In genomic region chr14:105301915-105302249, GRCh38 we compare ENCODE assay signal across 8 cellular contexts. TPM values are rescaled to one million over a fixed set of nuclear protein-coding genes. Genes with fewer than 3 reads are reported as not detected.
A peak's percentile ranks its signal among the peaks of the same experiment; 100 is the strongest.
DNase-seq lines count a peak whose midpoint lies in the region; ATAC-seq and TF ChIP-seq lines count a peak whose summit lies in the region.
"Not testable (repeated sequence)": the region's sequence is repeated elsewhere in the genome, so short reads cannot be mapped to it uniquely, and the experiment has no call there.

No MANE protein-coding gene starts in this region.

- not testable (repeated sequence) for H3K9me3 Mint-ChIP-seq in Calu3 (ENCODE audit: low read depth, unreplicated experiment); activated CD4-positive, alpha-beta T cell treated with anti-CD3 and anti-CD28 coated beads, Interleukin-2, amount 10 ng/mL, durations not matched to agents 24 days and 14 days; memory B cell

- H4K20me1 ChIP-seq in Loucy (ENCODE audit: insufficient read depth, low read length, poor library complexity, severe bottlenecking): not testable (repeated sequence)

- H3K9me3 ChIP-seq in Loucy (ENCODE audit: insufficient read depth, low read depth, low read length); body of pancreas; prostate gland; tibial nerve: not testable (repeated sequence)

- peak overlapping the region; percentile 31 for H3K9ac ChIP-seq in Loucy (ENCODE audit: low read depth, low read length, poor library complexity, severe bottlenecking)

- not testable (repeated sequence) for H3K9me2 ChIP-seq in Loucy (replicated peaks; ENCODE audit: low read depth, low read length)

- WGBS in body of pancreas, 2 donors: 60 to 77% methylated on average over 11 of the region's 11 CpGs
- 82% methylated on average over 11 of the region's 11 CpGs for WGBS in prostate gland
- WGBS in tibial nerve, 2 donors: 73 to 74% methylated on average over 11 of the region's 11 CpGs

- H3K79me2 ChIP-seq in Loucy (ENCODE audit: insufficient read depth, low read length): peaks cover 35% of the 10 kb centered on the region

- not testable (repeated sequence) for H3K27me3 ChIP-seq in Loucy (ENCODE audit: insufficient read depth, low read length, poor library complexity, severe bottlenecking); body of pancreas; prostate gland (replicated peaks; ENCODE audit: insufficient read depth); tibial nerve

- H3K27ac Mint-ChIP-seq in Calu3 (ENCODE audit: unreplicated experiment): peak overlapping the region; percentile 81
- H3K27ac Mint-ChIP-seq in activated CD4-positive, alpha-beta T cell treated with anti-CD3 and anti-CD28 coated beads, Interleukin-2, amount 10 ng/mL, durations not matched to agents 24 days and 14 days: not testable (repeated sequence)
- H3K27ac Mint-ChIP-seq in memory B cell: peak overlapping the region; percentile 89

- intact Hi-C loops in Calu3 (cut with micrococcal nuclease; ENCODE audit: unreplicated experiment); body of pancreas (cut with DNase I): not testable (repeated sequence)
- intact Hi-C loops in activated CD4-positive, alpha-beta T cell treated with anti-CD3 and anti-CD28 coated beads, Interleukin-2, amount 10 ng/mL, durations not matched to agents 24 days and 14 days (cut with micrococcal nuclease): loop anchor here (1.0 to 2.0 kb wide), 3 partner anchors 13 to 281 kb away; partner anchors contain the start of gene CDCA4
- intact Hi-C loops in prostate gland (cut with DNase I): loop anchor here (1.0 kb wide), 1 partner anchor 12 kb away; the partner anchor contains the start of gene PACS2

- DNase-seq in Calu3; activated CD4-positive, alpha-beta T cell treated with anti-CD3 and anti-CD28 coated beads, Interleukin-2, amount 10 ng/mL, durations not matched to agents 24 days and 14 days; body of pancreas; fibroblast of villous mesenchyme (ENCODE audit: low read depth); memory B cell (ENCODE audit: low spot score in 2 of 2); prostate gland (ENCODE audit: low spot score); tibial nerve (ENCODE audit: low spot score in 2 of 2): not testable (repeated sequence)

- BruUV-seq in Calu3 (replicated peaks; lab: Mats Ljungman, UMichigan): not testable (repeated sequence)

- CTCF ChIA-PET in Calu3 (lab: Charles Lee): interaction anchor here (1.1 kb wide), 1 partner anchor 177 kb away, joined by 3 read pairs; no protein-coding TSS in a partner anchor

- H3K4me1 ChIP-seq in Loucy (ENCODE audit: insufficient read depth, low read length, poor library complexity, severe bottlenecking) (peaks cover 21% of the 10 kb centered on the region), body of pancreas (peaks cover 26% of the 10 kb centered on the region), tibial nerve (peaks cover 0 to 23% (median 16%) of the 10 kb centered on the region in 4 donors)
- not testable (repeated sequence) for H3K4me1 ChIP-seq in prostate gland (replicated peaks)

- H3K4me2 ChIP-seq in Loucy (ENCODE audit: low read depth, low read length, poor library complexity, severe bottlenecking): peak overlapping the region; percentile 76

- not testable (repeated sequence) for H3K27me3 Mint-ChIP-seq in Calu3 (ENCODE audit: unreplicated experiment); activated CD4-positive, alpha-beta T cell treated with anti-CD3 and anti-CD28 coated beads, Interleukin-2, amount 10 ng/mL, durations not matched to agents 24 days and 14 days; memory B cell

- peaks cover 25% of the 10 kb centered on the region for H3K36me3 Mint-ChIP-seq in Calu3 (ENCODE audit: insufficient read depth, unreplicated experiment)
- H3K36me3 Mint-ChIP-seq in activated CD4-positive, alpha-beta T cell treated with anti-CD3 and anti-CD28 coated beads, Interleukin-2, amount 10 ng/mL, durations not matched to agents 24 days and 14 days (ENCODE audit: low read depth); memory B cell: not testable (repeated sequence)

- H2AFZ ChIP-seq in Loucy (ENCODE audit: low read length): 0 out of 2 replicates have a peak overlapping the region, but pooled peaks have one; percentile 95

- H3K27ac ChIP-seq in body of pancreas (peak overlapping the region; percentile 94 to 99 (median 98)), prostate gland (peak overlapping the region in 1 of 2 donors; percentile 97), tibial nerve (peak overlapping the region; percentile 91 to 97 (median 94))

- H3K4me1 Mint-ChIP-seq in Calu3 (ENCODE audit: low read depth, unreplicated experiment): not testable (repeated sequence)
- peaks cover 28% of the 10 kb centered on the region for H3K4me1 Mint-ChIP-seq in activated CD4-positive, alpha-beta T cell treated with anti-CD3 and anti-CD28 coated beads, Interleukin-2, amount 10 ng/mL, durations not matched to agents 24 days and 14 days
- H3K4me1 Mint-ChIP-seq in memory B cell: peaks cover 20% of the 10 kb centered on the region

- not testable (repeated sequence) for H3F3A ChIP-seq in Loucy (ENCODE audit: low read depth)

- not testable (repeated sequence) for TF ChIP-seq POLR2A in body of pancreas (IDR thresholded peaks at IDR 0.05); prostate gland (IDR thresholded peaks at IDR 0.05); tibial nerve (IDR thresholded peaks at IDR 0.05)

- H3K36me3 ChIP-seq in Loucy (ENCODE audit: insufficient read depth, low read length); body of pancreas (replicated peaks in 1 of 2; ENCODE audit: insufficient read depth in 1 of 2, low read depth in 2 of 2); prostate gland; tibial nerve: not testable (repeated sequence)

- not testable (repeated sequence) for ATAC-seq in body of pancreas; memory B cell (ENCODE audit: low read depth)

- TF ChIP-seq CTCF in Calu3 (IDR thresholded peaks at IDR 0.05; ENCODE audit: unreplicated experiment); Loucy (conservative IDR thresholded peaks at IDR 0.05; ENCODE audit: low read length); body of pancreas (IDR thresholded peaks at IDR 0.05); fibroblast of villous mesenchyme (IDR thresholded peaks at IDR 0.05; ENCODE audit: insufficient read depth, low read depth, low read length); prostate gland (IDR thresholded peaks at IDR 0.05); tibial nerve (IDR thresholded peaks at IDR 0.05): not testable (repeated sequence)

- not testable (repeated sequence) for TF ChIP-seq EP300 in tibial nerve (IDR thresholded peaks at IDR 0.05)

- H3K4me3 ChIP-seq in Loucy (ENCODE audit: low read length, poor library complexity, severe bottlenecking): peak overlapping the region; percentile 96
- peak overlapping the region in 1 of 2 donors; percentile 59 for H3K4me3 ChIP-seq in body of pancreas
- H3K4me3 ChIP-seq in fibroblast of villous mesenchyme (ENCODE audit: low read depth, low read length): peak overlapping the region; percentile 79
- H3K4me3 ChIP-seq in prostate gland: peak overlapping the region; percentile 70 to 71
- H3K4me3 ChIP-seq in tibial nerve: peak overlapping the region in 2 of 4 donors; percentile 83 to 84

- peak overlapping the region; percentile 91 for H3K4me3 Mint-ChIP-seq in Calu3 (ENCODE audit: low read depth, unreplicated experiment)
- peak overlapping the region; percentile 90 for H3K4me3 Mint-ChIP-seq in activated CD4-positive, alpha-beta T cell treated with anti-CD3 and anti-CD28 coated beads, Interleukin-2, amount 10 ng/mL, durations not matched to agents 24 days and 14 days
- H3K4me3 Mint-ChIP-seq in memory B cell: peak overlapping the region; percentile 94

RNA-seq across cellular contexts. Expression of gene BRF1, which starts 1.1 kb away (rescaled TPM):
- total RNA-seq in Calu3 (2022): 38.4 and 43.7 TPM in 2 replicates
- 42.4 and 46.6 TPM in 2 replicates for total RNA-seq in activated CD4-positive, alpha-beta T cell treated with anti-CD3 and anti-CD28 coated beads, Interleukin-2, amount 10 ng/mL, durations not matched to agents 24 days and 14 days
- 10 to 100 TPM; 54.5 to 86.7 TPM for total RNA-seq in body of pancreas
- 32.8 and 41.2 TPM in 2 replicates for total RNA-seq in fibroblast of villous mesenchyme
- 10 to 100 TPM; 64.9 to 88.9 TPM for total RNA-seq in prostate gland
- 100 to 1,000 TPM in 2 of 4 donors, 10 to 100 TPM in 2; 77.6 to 114 (median 99.5) TPM for total RNA-seq in tibial nerve

RNA-seq across cellular contexts. Expression of gene PACS2, which starts 12.7 kb away (rescaled TPM):
- total RNA-seq in Calu3 (2022): 71.8 and 77.3 TPM in 2 replicates
- total RNA-seq in activated CD4-positive, alpha-beta T cell treated with anti-CD3 and anti-CD28 coated beads, Interleukin-2, amount 10 ng/mL, durations not matched to agents 24 days and 14 days: 31.5 and 33.9 TPM in 2 replicates
- total RNA-seq in body of pancreas: 100 to 1,000 TPM in 1 of 2 donors, 10 to 100 TPM in 1; 56.6 to 102 TPM
- 35.0 and 50.3 TPM in 2 replicates for total RNA-seq in fibroblast of villous mesenchyme
- 100 to 1,000 TPM in 1 of 2 donors, 10 to 100 TPM in 1; 48.5 to 124 TPM for total RNA-seq in prostate gland
- 100 to 1,000 TPM; 142 to 225 (median 183) TPM for total RNA-seq in tibial nerve

RNA-seq across cellular contexts. Expression of gene BTBD6, which starts 53.5 kb away (rescaled TPM):
- total RNA-seq in Calu3 (2022) (29.7 and 30.1 TPM in 2 replicates), body of pancreas (10 to 100 TPM; 13.0 to 22.4 TPM), fibroblast of villous mesenchyme (42.7 and 52.8 TPM in 2 replicates), prostate gland (10 to 100 TPM; 60.0 to 82.5 TPM), tibial nerve (10 to 100 TPM; 53.7 to 61.2 (median 53.9) TPM)
- 39.8 and 40.1 TPM in 2 replicates for total RNA-seq in activated CD4-positive, alpha-beta T cell treated with anti-CD3 and anti-CD28 coated beads, Interleukin-2, amount 10 ng/mL, durations not matched to agents 24 days and 14 days
